ENCODE assay signal across 10 cellular contexts in the genomic region with DNA sequence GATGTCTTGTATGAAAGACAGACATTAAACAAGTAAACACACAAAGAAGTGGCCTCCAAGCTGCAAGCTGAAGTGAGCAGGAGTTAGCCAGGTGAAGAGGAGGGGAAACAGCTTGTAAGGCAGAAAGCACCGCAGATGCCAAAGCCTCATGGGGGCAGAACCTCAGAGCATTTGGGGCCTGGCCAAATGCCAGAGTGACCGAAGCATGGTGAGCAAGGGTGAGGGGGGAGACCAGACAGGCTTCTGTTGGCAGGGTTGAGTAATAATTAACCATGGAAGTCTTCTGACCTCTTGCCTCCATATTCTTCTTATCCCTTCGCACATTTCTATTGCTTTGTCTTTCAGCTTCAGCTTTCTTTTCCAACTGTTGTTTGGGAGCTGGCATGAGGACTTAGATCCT. TPM values are rescaled to one million over a fixed set of nuclear protein-coding genes. Genes with fewer than 3 reads are reported as not detected.
A peak's percentile ranks its signal among the peaks of the same experiment; 100 is the strongest.
DNase-seq lines count a peak whose midpoint lies in the region; ATAC-seq, FAIRE-seq and TF ChIP-seq lines count a peak whose summit lies in the region.
"Had no signal": no experiment of that assay in that cellular context is flagged by ENCODE, and none has a peak within 500 bp of the region (broad histone marks: within the 10 kb centered on the region; RNA-seq: fewer than 3 reads in every experiment).

No MANE protein-coding gene starts in this region.

- ATAC-seq in GM21360 (IDR thresholded peaks at IDR 0.05; ENCODE audit: unreplicated experiment): no peak
- no peak for ATAC-seq in stimulated activated naive CD8-positive, alpha-beta T cell treated with anti-CD3 and anti-CD28 coated beads, Interleukin-15, amount 100 ng/mL, for 72 hours
- ATAC-seq: HCT116 had no signal

- TF ChIP-seq RAD21 in Ishikawa (IDR thresholded peaks at IDR 0.05; ENCODE audit: low read depth): no peak

- peak; percentile 62 for FAIRE-seq in GM19239 (lab: Jason Lieb, UNC)

- no peak overlapping the region for H3K4me3 Mint-ChIP-seq in stimulated activated naive CD8-positive, alpha-beta T cell treated with anti-CD3 and anti-CD28 coated beads, Interleukin-15, amount 100 ng/mL, for 72 hours

- DNase-seq in GM19239 (ENCODE audit: insufficient read length, low spot score) (no peak), SW480 (ENCODE audit: low spot score) (peak; percentile 82), renal cortical epithelial cell (ENCODE audit: low read depth) (peak; percentile 96), dermis blood vessel endothelial cell (no peak), NOMO-1 treated with DMSO at 0.1 percent for 48 hours (lab: John Stamatoyannopoulos, UW; ENCODE audit: unreplicated experiment) (no peak)
- DNase-seq in stimulated activated naive CD8-positive, alpha-beta T cell treated with anti-CD3 and anti-CD28 coated beads, Interleukin-15, amount 100 ng/mL, for 72 hours: no peak
- DNase-seq: effector memory CD4-positive, alpha-beta T cell had no signal

- H3K9me3 Mint-ChIP-seq in stimulated activated naive CD8-positive, alpha-beta T cell treated with anti-CD3 and anti-CD28 coated beads, Interleukin-15, amount 100 ng/mL, for 72 hours: no peaks in the 10 kb centered on the region

- peaks cover 72% of the 10 kb centered on the region for H3K27me3 Mint-ChIP-seq in stimulated activated naive CD8-positive, alpha-beta T cell treated with anti-CD3 and anti-CD28 coated beads, Interleukin-15, amount 100 ng/mL, for 72 hours

- no peak for TF ChIP-seq EP300 in Ishikawa (IDR thresholded peaks at IDR 0.05; ENCODE audit: borderline replicate concordance)

- H3K4me1 Mint-ChIP-seq in stimulated activated naive CD8-positive, alpha-beta T cell treated with anti-CD3 and anti-CD28 coated beads, Interleukin-15, amount 100 ng/mL, for 72 hours: peaks cover 5% of the 10 kb centered on the region

- peak overlapping the region in 1 of 2 donors; percentile 1 for H3K27ac Mint-ChIP-seq in stimulated activated naive CD8-positive, alpha-beta T cell treated with anti-CD3 and anti-CD28 coated beads, Interleukin-15, amount 100 ng/mL, for 72 hours

TF ChIP-seq in Ishikawa, 13 proteins besides CTCF, POLR2A, EP300 and RAD21:
- no peak for TF ChIP-seq TCF12 (IDR thresholded peaks at IDR 0.05; ENCODE audit: low read depth)
- TF ChIP-seq, protein P1, sequence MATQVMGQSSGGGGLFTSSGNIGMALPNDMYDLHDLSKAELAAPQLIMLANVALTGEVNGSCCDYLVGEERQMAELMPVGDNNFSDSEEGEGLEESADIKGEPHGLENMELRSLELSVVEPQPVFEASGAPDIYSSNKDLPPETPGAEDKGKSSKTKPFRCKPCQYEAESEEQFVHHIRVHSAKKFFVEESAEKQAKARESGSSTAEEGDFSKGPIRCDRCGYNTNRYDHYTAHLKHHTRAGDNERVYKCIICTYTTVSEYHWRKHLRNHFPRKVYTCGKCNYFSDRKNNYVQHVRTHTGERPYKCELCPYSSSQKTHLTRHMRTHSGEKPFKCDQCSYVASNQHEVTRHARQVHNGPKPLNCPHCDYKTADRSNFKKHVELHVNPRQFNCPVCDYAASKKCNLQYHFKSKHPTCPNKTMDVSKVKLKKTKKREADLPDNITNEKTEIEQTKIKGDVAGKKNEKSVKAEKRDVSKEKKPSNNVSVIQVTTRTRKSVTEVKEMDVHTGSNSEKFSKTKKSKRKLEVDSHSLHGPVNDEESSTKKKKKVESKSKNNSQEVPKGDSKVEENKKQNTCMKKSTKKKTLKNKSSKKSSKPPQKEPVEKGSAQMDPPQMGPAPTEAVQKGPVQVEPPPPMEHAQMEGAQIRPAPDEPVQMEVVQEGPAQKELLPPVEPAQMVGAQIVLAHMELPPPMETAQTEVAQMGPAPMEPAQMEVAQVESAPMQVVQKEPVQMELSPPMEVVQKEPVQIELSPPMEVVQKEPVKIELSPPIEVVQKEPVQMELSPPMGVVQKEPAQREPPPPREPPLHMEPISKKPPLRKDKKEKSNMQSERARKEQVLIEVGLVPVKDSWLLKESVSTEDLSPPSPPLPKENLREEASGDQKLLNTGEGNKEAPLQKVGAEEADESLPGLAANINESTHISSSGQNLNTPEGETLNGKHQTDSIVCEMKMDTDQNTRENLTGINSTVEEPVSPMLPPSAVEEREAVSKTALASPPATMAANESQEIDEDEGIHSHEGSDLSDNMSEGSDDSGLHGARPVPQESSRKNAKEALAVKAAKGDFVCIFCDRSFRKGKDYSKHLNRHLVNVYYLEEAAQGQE (IDR thresholded peaks at IDR 0.05; ENCODE audit: low read depth): no peak
- peak; percentile 54; the same call in 1 of the 2 replicates for TF ChIP-seq NFIC (IDR thresholded peaks at IDR 0.05)

RNA-seq across cellular contexts. Expression of a gene that starts 5.6 kb away (rescaled TPM):
- total RNA-seq in renal cortical epithelial cell (81.8 and 83.0 TPM in 2 replicates), dermis blood vessel endothelial cell (4.0 and 7.8 TPM in 2 replicates)

RNA-seq across cellular contexts. Expression of a gene that starts 25.4 kb away (rescaled TPM):
- 68.6 and 69.3 TPM in 2 replicates for total RNA-seq in renal cortical epithelial cell
- total RNA-seq in dermis blood vessel endothelial cell: 76.5 and 77.1 TPM in 2 replicates

Comparison
In these comparisons a context has a peak if more than half of its experiments do, and no peak if none do; other contexts are left out.
1. DNase-seq: peak in SW480 (single experiment) and renal cortical epithelial cell (single experiment); none in GM19239 (single experiment), dermis blood vessel endothelial cell (single experiment), stimulated activated naive CD8-positive, alpha-beta T cell treated with anti-CD3 and anti-CD28 coated beads, Interleukin-15, amount 100 ng/mL, for 72 hours (0 of 2) and NOMO-1 treated with DMSO at 0.1 percent for 48 hours (single experiment).